ENCODE assay signal across 8 cellular contexts in genomic region chr7:44072364-44073231, GRCh38. TPM values are rescaled to one million over a fixed set of nuclear protein-coding genes. Genes with fewer than 3 reads are reported as not detected.
DNase-seq lines count a peak whose midpoint lies in the region; ATAC-seq and TF ChIP-seq lines count a peak whose summit lies in the region.

No MANE protein-coding gene starts in this region.

- no peaks in the 10 kb centered on the region for H3K27me3 ChIP-seq in osteoblast (ENCODE audit: insufficient read depth, low read length)

- H3K27ac ChIP-seq in osteoblast (ENCODE audit: low read depth, low read length) = peak overlapping the region; percentile 7

- H4K20me1 ChIP-seq in osteoblast (ENCODE audit: insufficient read depth, low read length) = peaks cover 2% of the 10 kb centered on the region

- no peak overlapping the region for H2AFZ ChIP-seq in osteoblast (ENCODE audit: low read length)

- ATAC-seq in GM18520 (IDR thresholded peaks at IDR 0.05; ENCODE audit: unreplicated experiment) = no peak

- no peak overlapping the region for H3K4me3 Mint-ChIP-seq in activated naive CD4-positive, alpha-beta T cell treated with anti-CD3 and anti-CD28 coated beads, Interleukin-2, amount 10 ng/mL, durations not matched to agents 7 days and 5 days

- no peaks in the 10 kb centered on the region for H3K9me3 ChIP-seq in osteoblast (ENCODE audit: low read depth, low read length)

- H3K4me1 Mint-ChIP-seq in activated naive CD4-positive, alpha-beta T cell treated with anti-CD3 and anti-CD28 coated beads, Interleukin-2, amount 10 ng/mL, durations not matched to agents 7 days and 5 days = peaks cover 5% of the 10 kb centered on the region

- peaks cover 24% of the 10 kb centered on the region for H3K36me3 ChIP-seq in osteoblast (ENCODE audit: insufficient read depth, low read length)

- H3K27me3 Mint-ChIP-seq in activated naive CD4-positive, alpha-beta T cell treated with anti-CD3 and anti-CD28 coated beads, Interleukin-2, amount 10 ng/mL, durations not matched to agents 7 days and 5 days = peaks cover 6% of the 10 kb centered on the region

- H3K36me3 Mint-ChIP-seq in activated naive CD4-positive, alpha-beta T cell treated with anti-CD3 and anti-CD28 coated beads, Interleukin-2, amount 10 ng/mL, durations not matched to agents 7 days and 5 days = peaks cover 27% of the 10 kb centered on the region

- H3K4me3 ChIP-seq in AG10803 (ENCODE audit: low read length) (no peak overlapping the region), osteoblast (ENCODE audit: insufficient read depth, low read length) (no peak overlapping the region)

- peaks cover 17% of the 10 kb centered on the region for H3K4me1 ChIP-seq in osteoblast (ENCODE audit: insufficient read depth, low read length)

- peak overlapping the region; percentile 21 for H3K27ac Mint-ChIP-seq in activated naive CD4-positive, alpha-beta T cell treated with anti-CD3 and anti-CD28 coated beads, Interleukin-2, amount 10 ng/mL, durations not matched to agents 7 days and 5 days

- peak; percentile 78 for DNase-seq in AG10803 (ENCODE audit: low read depth)
- DNase-seq in GM13977 (ENCODE audit: low spot score) = peak; percentile 62
- peak; percentile 83 for DNase-seq in NCI-H82 (lab: John Stamatoyannopoulos, UW)
- DNase-seq in activated naive CD4-positive, alpha-beta T cell treated with anti-CD3 and anti-CD28 coated beads, Interleukin-2, amount 10 ng/mL, durations not matched to agents 7 days and 5 days = peak; percentile 58
- DNase-seq in foreskin melanocyte = peak; percentile 83
- peak; percentile 98 for DNase-seq in osteoblast (ENCODE audit: insufficient read length, low spot score, missing footprints)
- DNase-seq in NCI-H1436 (lab: John Stamatoyannopoulos, UW) = no peak

- TF ChIP-seq CTCF in AG10803 (conservative IDR thresholded peaks at IDR 0.05; ENCODE audit: low read length) = peak; percentile 89
- peak; percentile 70 for TF ChIP-seq CTCF in GM13977 (IDR thresholded peaks at IDR 0.05; ENCODE audit: extremely low read depth, insufficient read depth, missing control alignments)
- TF ChIP-seq CTCF in osteoblast (IDR thresholded peaks at IDR 0.05; ENCODE audit: extremely low read depth, low read depth, low read length) = peak; percentile 85

- no peaks in the 10 kb centered on the region for H3K79me2 ChIP-seq in osteoblast (ENCODE audit: insufficient read depth, low read length)

- in situ Hi-C loops in GM13977 (cut with MboI; ENCODE audit: low pct_unique_long_range_greater_than_20kb, low sequenced_read_pairs, unreplicated experiment) = loop anchor here (10.0 kb wide), 1 partner anchor 122 kb away; no protein-coding TSS in a partner anchor

- CTCF ChIA-PET in activated naive CD4-positive, alpha-beta T cell treated with anti-CD3 and anti-CD28 coated beads, Interleukin-2, amount 10 ng/mL, durations not matched to agents 7 days and 5 days (lab: Charles Lee) = interaction anchor here (1.2 to 3.2 kb wide), 3 partner anchors 9 to 124 kb away, joined by 7 to 10 read pairs (median 9); no protein-coding TSS in a partner anchor

- no peak overlapping the region for H3K4me2 ChIP-seq in osteoblast (ENCODE audit: insufficient read depth, low read length)

- no peaks in the 10 kb centered on the region for H3K9me3 Mint-ChIP-seq in activated naive CD4-positive, alpha-beta T cell treated with anti-CD3 and anti-CD28 coated beads, Interleukin-2, amount 10 ng/mL, durations not matched to agents 7 days and 5 days

RNA-seq across cellular contexts. Expression of gene PGAM2, which starts 7.2 kb away (rescaled TPM):
- 0.29 and 0.36 TPM in 2 replicates for total RNA-seq in osteoblast

RNA-seq across cellular contexts. Expression of gene POLM, which starts 9.7 kb away (rescaled TPM):
- total RNA-seq in osteoblast = 35.9 and 40.9 TPM in 2 replicates

RNA-seq across cellular contexts. Expression of gene DBNL, which starts 28.1 kb away (rescaled TPM):
- total RNA-seq in osteoblast = 97.5 and 105 TPM in 2 replicates

RNA-seq across cellular contexts. Expression of gene AEBP1, which starts 31.5 kb away (rescaled TPM):
- 219 and 267 TPM in 2 replicates for total RNA-seq in osteoblast

RNA-seq across cellular contexts. Expression of gene POLD2, which starts 50.8 kb away (rescaled TPM):
- 69.2 and 80.3 TPM in 2 replicates for total RNA-seq in osteoblast
